1 cellular context compared by ENCODE assay signal in the genomic region with DNA sequence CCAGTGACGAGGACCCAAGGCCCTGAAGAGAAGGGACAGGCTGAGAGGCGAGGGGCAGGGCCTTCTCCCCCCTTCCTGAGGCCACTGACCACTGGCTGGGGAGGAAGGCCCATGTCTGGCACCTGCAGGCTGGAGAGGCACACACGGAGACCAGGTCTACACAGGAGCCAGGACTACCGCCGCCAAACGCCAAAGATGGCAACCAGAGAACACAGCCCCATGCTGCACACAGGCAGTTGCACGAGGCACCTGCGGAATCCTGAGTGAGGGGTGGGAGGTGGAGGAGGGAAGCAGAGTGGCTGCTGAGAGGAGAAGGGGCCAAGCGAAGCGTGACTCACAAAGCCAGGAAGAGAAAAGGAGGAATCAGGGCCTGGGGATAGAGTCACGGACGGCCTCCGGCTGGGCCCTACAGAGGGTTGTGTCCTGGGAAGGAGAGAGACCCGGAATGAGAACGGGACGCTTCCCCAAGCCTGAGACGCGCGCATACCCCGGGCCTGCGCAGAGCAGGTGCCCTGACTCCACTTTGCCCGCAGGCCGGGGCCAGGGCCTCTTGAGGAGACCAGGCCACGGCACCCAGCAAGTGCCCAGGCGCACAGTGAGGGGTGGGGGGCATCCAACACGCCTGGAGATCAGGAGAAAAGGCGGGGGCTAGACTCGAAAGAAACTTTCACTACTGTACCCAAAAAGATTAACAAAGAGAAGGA.
TF ChIP-seq lines count a peak whose summit lies in the region.

No MANE protein-coding gene starts in this region.

TF ChIP-seq in GM23338, 12 proteins besides CTCF, POLR2A, EP300 and RAD21 (continued from another document):
- TF ChIP-seq EZH2phosphoT487 (IDR thresholded peaks at IDR 0.05; ENCODE audit: unreplicated experiment) = no peak
- TF ChIP-seq ZNF462 (CRISPR knock-in tag; IDR thresholded peaks at IDR 0.05) = no peak
- no peak for TF ChIP-seq STAT1 (IDR thresholded peaks at IDR 0.05; ENCODE audit: unreplicated experiment)
